Comparison of ENCODE assay signal across 19 cellular contexts in the genomic region with DNA sequence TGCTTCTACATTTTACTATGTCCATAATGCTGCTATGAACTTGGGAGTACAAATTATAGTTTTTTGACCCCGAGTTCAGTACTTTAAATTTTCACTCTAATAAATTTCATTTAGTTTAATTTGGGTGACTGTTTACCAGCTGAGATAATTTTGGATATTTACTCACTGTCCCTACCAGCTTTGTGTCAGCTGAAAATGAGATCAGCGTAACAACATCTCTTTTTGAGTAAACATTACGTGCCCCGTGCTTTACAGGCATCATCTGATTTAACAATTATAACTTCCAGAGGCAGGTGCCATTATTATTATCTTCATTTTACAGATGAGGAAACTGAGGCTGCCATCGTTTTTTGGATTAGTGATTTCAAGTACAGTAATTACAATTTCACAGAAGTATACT. TPM values are rescaled to one million over a fixed set of nuclear protein-coding genes. Genes with fewer than 3 reads are reported as not detected.
DNase-seq lines count a peak whose midpoint lies in the region; ATAC-seq and TF ChIP-seq lines count a peak whose summit lies in the region.
"Had no signal": no experiment of that assay in that cellular context is flagged by ENCODE, and none has a peak within 500 bp of the region (broad histone marks: within the 10 kb centered on the region; RNA-seq: fewer than 3 reads in every experiment).

No MANE protein-coding gene starts in this region.

- no peaks in the 10 kb centered on the region for H3K27me3 ChIP-seq in gastrocnemius medialis

- no peaks in the 10 kb centered on the region for H3K27me3 Mint-ChIP-seq in activated T-cell treated with anti-CD3 and anti-CD28 coated beads, Interleukin-2, amount 50 U/mL, for 24 hours
- no peaks in the 10 kb centered on the region for H3K27me3 Mint-ChIP-seq in T-helper 17 cell
- H3K27me3 Mint-ChIP-seq in central memory CD8-positive, alpha-beta T cell, result no peaks in the 10 kb centered on the region

- peaks cover 6% of the 10 kb centered on the region for H3K36me3 Mint-ChIP-seq in activated T-cell treated with anti-CD3 and anti-CD28 coated beads, Interleukin-2, amount 50 U/mL, for 24 hours (ENCODE audit: low read depth)
- no peaks in the 10 kb centered on the region for H3K36me3 Mint-ChIP-seq in T-helper 17 cell (ENCODE audit: low read depth)
- no peaks in the 10 kb centered on the region for H3K36me3 Mint-ChIP-seq in central memory CD8-positive, alpha-beta T cell (ENCODE audit: insufficient read depth)

- H3K4me3 Mint-ChIP-seq in activated T-cell treated with anti-CD3 and anti-CD28 coated beads, Interleukin-2, amount 50 U/mL, for 24 hours, result no peak overlapping the region
- peak overlapping the region; percentile 83 for H3K4me3 Mint-ChIP-seq in T-helper 17 cell
- H3K4me3 Mint-ChIP-seq in central memory CD8-positive, alpha-beta T cell, result peak overlapping the region; percentile 52
- H3K4me3 Mint-ChIP-seq: HFFc6 had no signal

- no peak for DNase-seq in activated T-cell treated with anti-CD3 and anti-CD28 coated beads, Interleukin-2, amount 50 U/mL, for 24 hours
- no peak for DNase-seq in activated T-cell treated with anti-CD3 and anti-CD28 coated beads, Interleukin-2, amount 50 U/mL, for 1 hour
- DNase-seq in T-helper 17 cell (no peak), gastrocnemius medialis (no peak), NCI-H1436 treated with DMSO at 0.1 percent for 48 hours (lab: John Stamatoyannopoulos, UW) (no peak)
- no peak for DNase-seq in central memory CD8-positive, alpha-beta T cell (ENCODE audit: low spot score in 2 of 2)
- DNase-seq: Calu3, DMS53, HFFc6, MV-4-11, NCI-H1417 treated with DMSO at 0.1 percent for 48 hours, NCI-H2029 treated with DMSO at 0.1 percent for 48 hours, NCI-H510A treated with DMSO at 0.1 percent for 48 hours, NCI-H82 had no signal

- TF ChIP-seq CTCF in gastrocnemius medialis (IDR thresholded peaks at IDR 0.05 in 4 of 5, conservative IDR thresholded peaks at IDR 0.05 in 1 of 5), result no peak

- H3K9me3 ChIP-seq in T-helper 17 cell (ENCODE audit: control insufficient read depth, low read length, poor library complexity, severe bottlenecking), result no peaks in the 10 kb centered on the region
- H3K9me3 ChIP-seq in gastrocnemius medialis, result no peaks in the 10 kb centered on the region

- in situ Hi-C loops in gastrocnemius medialis (cut with MboI; ENCODE audit: low sequenced_read_pairs in 4 of 4), result no loop called here

- no peak for ATAC-seq in T-helper 17 cell
- no peak for ATAC-seq in central memory CD8-positive, alpha-beta T cell (replicated peaks; ENCODE audit: extremely low read depth, poor library complexity, severe bottlenecking)
- peak; percentile 54 to 77 for ATAC-seq in gastrocnemius medialis
- ATAC-seq in GM19452 (IDR thresholded peaks at IDR 0.05; ENCODE audit: unreplicated experiment), result no peak
- ATAC-seq in GM21528 (IDR thresholded peaks at IDR 0.05; ENCODE audit: low FRiP score, unreplicated experiment), result no peak
- ATAC-seq: K562 had no signal

- no peaks in the 10 kb centered on the region for H3K36me3 ChIP-seq in gastrocnemius medialis

- peaks cover 42 to 55% of the 10 kb centered on the region in 2 donors for H3K4me1 ChIP-seq in gastrocnemius medialis

- H3K4me1 Mint-ChIP-seq in activated T-cell treated with anti-CD3 and anti-CD28 coated beads, Interleukin-2, amount 50 U/mL, for 24 hours (ENCODE audit: low read depth), result peaks cover 28% of the 10 kb centered on the region
- H3K4me1 Mint-ChIP-seq in T-helper 17 cell, result peaks cover 22% of the 10 kb centered on the region
- peaks cover 19% of the 10 kb centered on the region for H3K4me1 Mint-ChIP-seq in central memory CD8-positive, alpha-beta T cell

- H3K27ac ChIP-seq in gastrocnemius medialis, result peak overlapping the region; percentile 35 to 76 (median 50)
- H3K27ac ChIP-seq: C4-2B had no signal

- intact Hi-C loops in gastrocnemius medialis (cut with DNase I; ENCODE audit: low total_unique reads), result no loop called here

- no peak for TF ChIP-seq POLR2A in gastrocnemius medialis (IDR thresholded peaks at IDR 0.05)

- H3K4me3 ChIP-seq in gastrocnemius medialis, result no peak overlapping the region
- H3K4me3 ChIP-seq: K562 had no signal

- no peaks in the 10 kb centered on the region for H3K9me3 Mint-ChIP-seq in activated T-cell treated with anti-CD3 and anti-CD28 coated beads, Interleukin-2, amount 50 U/mL, for 24 hours
- H3K9me3 Mint-ChIP-seq in central memory CD8-positive, alpha-beta T cell, result no peaks in the 10 kb centered on the region
- H3K9me3 Mint-ChIP-seq: HFFc6 had no signal

- H3K27ac Mint-ChIP-seq in activated T-cell treated with anti-CD3 and anti-CD28 coated beads, Interleukin-2, amount 50 U/mL, for 24 hours, result peak overlapping the region; percentile 70
- H3K27ac Mint-ChIP-seq in T-helper 17 cell, result peak overlapping the region; percentile 79
- H3K27ac Mint-ChIP-seq in central memory CD8-positive, alpha-beta T cell (ENCODE audit: low read depth), result peak overlapping the region; percentile 92
- H3K27ac Mint-ChIP-seq: HFFc6 had no signal

RNA-seq across cellular contexts. Expression of gene GFOD2, which starts 15.0 kb away (rescaled TPM):
- total RNA-seq in T-helper 17 cell, result 10 to 100 TPM; 11.7 to 14.7 TPM
- total RNA-seq in gastrocnemius medialis, result 10 to 100 TPM in 3 of 4 donors, 1 to 10 TPM in 1; 8.9 to 15.4 (median 11.6) TPM

RNA-seq across cellular contexts. Expression of gene C16orf86, which starts 37.5 kb away (rescaled TPM):
- 1 to 10 TPM; 2.9 to 5.1 TPM for total RNA-seq in T-helper 17 cell
- 1 to 10 TPM; 5.1 to 8.5 (median 7.3) TPM for total RNA-seq in gastrocnemius medialis
- total RNA-seq: A673 had no signal

RNA-seq across cellular contexts. Expression of gene ENKD1, which starts 37.6 kb away (rescaled TPM):
- total RNA-seq in T-helper 17 cell (1 to 10 TPM; 6.1 to 6.8 TPM), gastrocnemius medialis (10 to 100 TPM in 3 of 4 donors, 1 to 10 TPM in 1; 8.1 to 14.2 (median 11.2) TPM)

RNA-seq across cellular contexts. Expression of gene PARD6A, which starts 43.4 kb away (rescaled TPM):
- total RNA-seq in T-helper 17 cell (1 to 10 TPM; 6.3 to 7.9 TPM), gastrocnemius medialis (10 to 100 TPM in 3 of 4 donors, 1 to 10 TPM in 1; 2.7 to 17.3 (median 12.5) TPM)

RNA-seq across cellular contexts. Expression of gene ACD, which starts 44.0 kb away (rescaled TPM):
- 10 to 100 TPM; 29.5 to 38.7 TPM for total RNA-seq in T-helper 17 cell
- total RNA-seq in gastrocnemius medialis, result 10 to 100 TPM in 3 of 4 donors, 1 to 10 TPM in 1; 9.9 to 12.8 (median 11.1) TPM

Comparison
In these comparisons a context has a peak if more than half of its experiments do, and no peak if none do; other contexts are left out.
1. ATAC-seq: peak in gastrocnemius medialis (2 of 2); none in T-helper 17 cell (single experiment), central memory CD8-positive, alpha-beta T cell (single experiment), GM19452 (single experiment) and GM21528 (single experiment).
2. Peak in every context shown above with its lines, with median percentiles within 50 percentile points of each other: H3K27ac Mint-ChIP-seq.